In the genomic region with DNA sequence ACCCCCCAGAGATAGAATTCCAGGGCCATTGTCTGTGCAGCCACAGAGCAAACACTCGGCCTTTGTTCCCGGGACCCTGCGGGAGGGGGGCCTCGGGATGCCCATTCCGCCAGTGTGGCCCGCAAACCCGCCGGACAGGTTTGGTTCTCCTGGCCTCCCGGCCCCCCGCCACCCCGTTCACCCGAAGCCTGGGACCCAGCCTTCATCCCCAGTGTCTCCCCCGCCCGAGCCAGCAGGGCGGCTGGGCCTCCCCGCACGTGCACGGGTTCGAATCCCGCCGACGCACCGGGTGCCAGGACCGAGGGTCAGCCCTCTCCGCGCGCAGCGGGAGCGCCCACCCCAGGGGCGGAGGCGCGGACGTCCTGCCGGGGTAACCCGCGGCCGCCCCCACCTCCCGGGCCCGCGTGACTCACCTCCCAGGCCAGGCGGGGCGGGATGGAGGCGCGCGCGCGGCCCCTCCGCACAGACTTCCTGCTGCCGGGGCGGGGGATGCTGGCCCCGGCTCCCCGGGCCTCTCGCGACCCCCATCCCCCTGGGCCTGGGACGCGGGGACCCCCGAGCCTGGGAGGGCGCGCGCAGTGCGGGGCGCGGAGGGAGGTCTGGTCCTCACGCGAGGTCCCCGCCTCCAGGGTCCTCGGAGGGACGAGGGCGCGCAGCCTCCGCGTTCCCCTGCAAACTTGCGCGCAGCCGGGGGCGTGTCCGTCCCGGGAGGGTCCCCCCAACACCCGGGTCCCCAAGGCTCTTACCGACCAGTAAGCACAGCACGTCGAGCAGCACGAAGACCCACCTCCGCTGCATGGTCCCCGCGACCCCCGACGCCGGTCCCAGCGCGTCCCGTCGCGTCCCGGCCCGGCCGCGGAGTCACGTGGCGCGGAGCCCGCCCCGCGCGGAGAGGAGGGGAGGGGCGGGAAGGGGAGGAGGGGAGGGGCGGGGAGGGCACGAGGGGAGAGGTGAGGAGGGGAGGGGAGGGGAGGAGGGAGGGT, we compare ENCODE assay signal across 8 cellular contexts. TPM values are rescaled to one million over a fixed set of nuclear protein-coding genes. Genes with fewer than 3 reads are reported as not detected.
DNase-seq lines count a peak whose midpoint lies in the region; ATAC-seq and TF ChIP-seq lines count a peak whose summit lies in the region.

A gene (minus strand): TSS at position 865 of the 983 bp plus-strand sequence. CDS start 67 bp downstream, at position 798.

- H3K36me3 ChIP-seq in right atrium auricular region, result no peaks in the 10 kb centered on the region

- no peaks in the 10 kb centered on the region for H3K9me3 ChIP-seq in right atrium auricular region

- H3K36me3 Mint-ChIP-seq in HFFc6 (ENCODE audit: low read depth), result no peaks in the 10 kb centered on the region
- peaks cover 3% of the 10 kb centered on the region for H3K36me3 Mint-ChIP-seq in progenitor cell of endocrine pancreas (ENCODE audit: insufficient read depth)

- H3K4me3 ChIP-seq in right atrium auricular region, result peak within 1 kb of the TSS; percentile 11 to 45

- H3K4me1 ChIP-seq in right atrium auricular region, result peaks cover 0 to 35% of the 10 kb centered on the region in 2 donors

- peak within 1 kb of the TSS; percentile 50; the same call in 1 of the 2 replicates for H3K4me3 Mint-ChIP-seq in HFFc6
- H3K4me3 Mint-ChIP-seq in progenitor cell of endocrine pancreas (ENCODE audit: low read depth), result peak within 1 kb of the TSS; percentile 69

- no peak for ATAC-seq in HG03571 (IDR thresholded peaks at IDR 0.05; ENCODE audit: unreplicated experiment)

- peaks cover 0 to 23% of the 10 kb centered on the region in 2 donors for H3K27me3 ChIP-seq in right atrium auricular region

- TF ChIP-seq CTCF in HFFc6 (IDR thresholded peaks at IDR 0.05) (no peak), right atrium auricular region (IDR thresholded peaks at IDR 0.05) (no peak), progenitor cell of endocrine pancreas (IDR thresholded peaks at IDR 0.05; ENCODE audit: unreplicated experiment) (no peak)

- peak; percentile 50 for DNase-seq in ACHN
- DNase-seq in HFFc6, result no peak
- peak; percentile 33 for DNase-seq in activated naive CD4-positive, alpha-beta T cell treated with anti-CD3 and anti-CD28 coated beads, Interleukin-2, amount 50 U/mL, for 16 hours
- no peak for DNase-seq in right atrium auricular region (ENCODE audit: low spot score)
- DNase-seq in progenitor cell of endocrine pancreas (ENCODE audit: low spot score, unreplicated experiment), result peak; percentile 58
- DNase-seq in SK-N-DZ (ENCODE audit: low spot score), result no peak
- no peak for DNase-seq in NCI-H1694 treated with DMSO at 0.1 percent for 48 hours (lab: John Stamatoyannopoulos, UW)

- in situ Hi-C loops in ACHN (cut with HindIII; ENCODE audit: low pct_ligation_motif_present, low pct_unique_long_range_greater_than_20kb, low sequenced_read_pairs), result no loop called here

- H3K27ac Mint-ChIP-seq in HFFc6 (peak within 1 kb of the TSS; percentile 75), progenitor cell of endocrine pancreas (peak within 1 kb of the TSS; percentile 98)

- H3K27me3 Mint-ChIP-seq in HFFc6 (ENCODE audit: insufficient read depth) (peaks cover 20% of the 10 kb centered on the region), progenitor cell of endocrine pancreas (peaks cover 29% of the 10 kb centered on the region)

- H3K9me3 Mint-ChIP-seq in HFFc6 (no peaks in the 10 kb centered on the region), progenitor cell of endocrine pancreas (ENCODE audit: low read depth) (no peaks in the 10 kb centered on the region)

- H3K27ac ChIP-seq in right atrium auricular region, result no peak within 1 kb of the TSS

- H3K4me1 Mint-ChIP-seq in HFFc6 (ENCODE audit: low read depth) (peaks cover 13% of the 10 kb centered on the region), progenitor cell of endocrine pancreas (ENCODE audit: low read depth) (peaks cover 15% of the 10 kb centered on the region)

RNA-seq across cellular contexts. Expression of the gene that starts here (rescaled TPM):
- total RNA-seq in HFFc6 (2021; fragmentation: NEBNext Ultra II Directional; extraction: Animal tissue kit (Norgen Biotek cat#: 25700)), result 10 to 100 TPM in 2 of 6 experiments, 1 to 10 TPM in 4; 3.5 to 15.0 (median 4.2) TPM
- total RNA-seq in right atrium auricular region, result 1 to 10 TPM in 1 of 2 donors, under 1 TPM in 1; 0.82 to 3.3 TPM
- 46.3 and 52.7 TPM in 2 replicates for total RNA-seq in progenitor cell of endocrine pancreas
- 2.9 and 3.0 TPM in 2 replicates for polyA plus RNA-seq in SK-N-DZ (2014; cell fraction: cytosol; rRNA removed)
- 1.9 and 4.3 TPM in 2 replicates for polyA plus RNA-seq in SK-N-DZ (2014; cell fraction: nucleus; rRNA removed)

Comparison
In these comparisons a context has a peak if more than half of its experiments do, and no peak if none do; other contexts are left out.
1. DNase-seq: peak in ACHN (single experiment), activated naive CD4-positive, alpha-beta T cell treated with anti-CD3 and anti-CD28 coated beads, Interleukin-2, amount 50 U/mL, for 16 hours (single experiment) and progenitor cell of endocrine pancreas (single experiment); none in HFFc6 (single experiment), right atrium auricular region (single experiment), SK-N-DZ (single experiment) and NCI-H1694 treated with DMSO at 0.1 percent for 48 hours (single experiment).